Comparison of ENCODE assay signal across 1 cellular context in genomic region chr16:11378951-11379350, GRCh38.
A peak's percentile ranks its signal among the peaks of the same experiment; 100 is the strongest.
TF ChIP-seq lines count a peak whose summit lies in the region.

No MANE protein-coding gene starts in this region.

TF ChIP-seq in K562, 482 proteins besides CTCF, POLR2A, EP300 and RAD21:
- peak; percentile 34; the same call in 1 of the 2 replicates for TF ChIP-seq FOSL1 (tag; conservative IDR thresholded peaks at IDR 0.05)
